Comparison of ENCODE assay signal across 8 cellular contexts in the genomic region with DNA sequence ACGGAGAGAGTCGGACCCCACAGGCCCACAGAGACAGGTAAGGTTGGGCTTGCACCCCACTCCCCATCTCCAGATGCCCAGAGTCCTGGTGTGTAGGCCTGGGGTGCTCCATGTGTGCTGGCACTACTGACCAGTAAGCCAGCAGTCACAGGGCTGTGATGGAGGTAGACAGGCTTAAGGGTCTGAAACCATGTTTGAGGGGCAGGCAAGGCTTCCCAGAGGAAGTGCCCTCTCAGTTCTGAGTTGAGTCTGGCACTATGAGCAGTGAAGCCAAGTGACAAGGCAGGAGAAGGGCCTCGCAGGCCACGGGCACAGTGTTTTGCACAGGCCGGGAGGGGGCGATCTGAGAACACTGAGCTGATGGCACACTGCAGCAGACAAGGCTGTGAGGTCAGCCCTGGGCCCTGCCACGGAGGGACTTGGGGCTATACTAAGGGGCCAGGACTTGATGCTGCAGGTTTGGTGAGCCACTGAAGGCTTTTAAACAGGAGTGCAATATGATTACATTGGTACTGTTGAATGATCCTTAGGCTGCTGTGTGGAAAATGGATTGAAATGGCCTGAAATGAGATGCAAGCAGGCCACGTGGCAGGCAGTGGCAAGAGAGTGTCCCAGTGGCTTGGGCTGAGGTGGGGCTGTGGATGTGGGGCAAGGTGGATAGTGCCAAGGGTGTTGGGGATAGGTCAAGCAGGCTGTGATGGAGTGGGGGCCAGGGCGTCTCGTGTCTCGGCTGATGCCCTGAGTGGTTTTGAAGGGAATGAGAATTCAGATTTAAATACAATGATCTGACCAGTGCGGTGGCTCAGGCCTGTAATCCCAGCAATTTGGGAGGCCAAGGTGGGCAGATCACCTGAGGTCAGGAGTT. TPM values are rescaled to one million over a fixed set of nuclear protein-coding genes. Genes with fewer than 3 reads are reported as not detected.
DNase-seq lines count a peak whose midpoint lies in the region; ATAC-seq and TF ChIP-seq lines count a peak whose summit lies in the region.

No MANE protein-coding gene starts in this region.

- H3K9me3 ChIP-seq in BE2C, result no peaks in the 10 kb centered on the region
- H3K9me3 ChIP-seq in adipocyte (ENCODE audit: control insufficient read depth, low read length), result no peaks in the 10 kb centered on the region

- peak; percentile 87 for TF ChIP-seq CTCF in BE2C (IDR thresholded peaks at IDR 0.05; ENCODE audit: low read depth, low read length)

- no peak overlapping the region for H3K9ac ChIP-seq in adipocyte (ENCODE audit: low read length)

- peaks cover 8% of the 10 kb centered on the region for H3K4me1 ChIP-seq in BE2C
- H3K4me1 ChIP-seq in adipocyte (ENCODE audit: control insufficient read depth, insufficient read depth, low read length), result peaks cover 3% of the 10 kb centered on the region

- DNase-seq in BE2C, result peak; percentile 86
- peak; percentile 24 for DNase-seq in KG1 (lab: John Stamatoyannopoulos, UW)
- peak; percentile 50 to 72 (median 62) for DNase-seq in T-helper 1 cell
- DNase-seq in adipocyte (ENCODE audit: low read depth), result peak; percentile 80
- DNase-seq in left ventricle myocardium superior, result peak; percentile 81
- peak; percentile 9 for DNase-seq in skeletal muscle cell (ENCODE audit: low read depth)
- DNase-seq in NCI-H187 treated with DMSO at 0.1 percent for 48 hours (lab: John Stamatoyannopoulos, UW), result no peak

- no peak overlapping the region for H3K4me3 ChIP-seq in BE2C (ENCODE audit: low read depth, low read length)
- H3K4me3 ChIP-seq in adipocyte (ENCODE audit: low read length), result no peak overlapping the region
- no peak overlapping the region for H3K4me3 ChIP-seq in skeletal muscle cell (ENCODE audit: low read depth, low read length)

- H3K36me3 ChIP-seq in BE2C (no peaks in the 10 kb centered on the region), adipocyte (ENCODE audit: control insufficient read depth, insufficient read depth, low read length, severe bottlenecking) (no peaks in the 10 kb centered on the region)

- intact Hi-C loops in left ventricle myocardium superior (cut with micrococcal nuclease), result loop anchor here (5.0 kb wide), 1 partner anchor 74 kb away; no protein-coding TSS in a partner anchor

- ATAC-seq in GM19351 (IDR thresholded peaks at IDR 0.05; ENCODE audit: unreplicated experiment), result peak; percentile 81
- ATAC-seq in left ventricle myocardium superior, result peak; percentile 79

- H3K27me3 ChIP-seq in BE2C (no peaks in the 10 kb centered on the region), adipocyte (replicated peaks; ENCODE audit: control insufficient read depth, insufficient read depth, low read length) (peaks cover 35% of the 10 kb centered on the region)

RNA-seq across cellular contexts. Expression of a gene that starts 20.3 kb away (rescaled TPM):
- polyA plus RNA-seq in BE2C (2012; ENCODE audit: insufficient read depth, insufficient read length, low read depth), result 7.8 TPM
- 0.15 TPM for total RNA-seq in left ventricle myocardium superior

RNA-seq across cellular contexts. Expression of a gene that starts 34.3 kb away (rescaled TPM):
- polyA plus RNA-seq in BE2C (2012; ENCODE audit: insufficient read depth, insufficient read length, low read depth), result 159 TPM
- 31.2 TPM for total RNA-seq in left ventricle myocardium superior

RNA-seq across cellular contexts. Expression of a gene that starts 34.5 kb away (rescaled TPM):
- not detected for polyA plus RNA-seq in BE2C (2012; ENCODE audit: insufficient read depth, insufficient read length, low read depth)
- total RNA-seq in left ventricle myocardium superior, result not detected

RNA-seq across cellular contexts. Expression of a gene that starts 45.1 kb away (rescaled TPM):
- 2.1 TPM for polyA plus RNA-seq in BE2C (2012; ENCODE audit: insufficient read depth, insufficient read length, low read depth)
- 6.6 TPM for total RNA-seq in left ventricle myocardium superior
